Comparison of ENCODE assay signal across 9 cellular contexts in genomic region chr19:13037161-13037560, GRCh38. TPM values are rescaled to one million over a fixed set of nuclear protein-coding genes. Genes with fewer than 3 reads are reported as not detected.
DNase-seq lines count a peak whose midpoint lies in the region; ATAC-seq and TF ChIP-seq lines count a peak whose summit lies in the region.
"Had no signal": no experiment of that assay in that cellular context is flagged by ENCODE, and none has a peak within 500 bp of the region (broad histone marks: within the 10 kb centered on the region; RNA-seq: fewer than 3 reads in every experiment).

No MANE protein-coding gene starts in this region.

- H3K9ac ChIP-seq in muscle layer of colon (ENCODE audit: low read length), result no peak overlapping the region

- H3K4me1 ChIP-seq in muscle layer of colon (ENCODE audit: insufficient read depth, low read length), result peaks cover 91% of the 10 kb centered on the region

- no peak for DNase-seq in natural killer cell treated with Interleukin-12 subunit alpha and Interleukin-12 subunit beta and Interleukin-15 and Interleukin-18, amount 100 ng/mL, for 72 hours (ENCODE audit: low spot score)
- no peak for DNase-seq in natural killer cell
- peak; percentile 84 to 95 for DNase-seq in cardiac fibroblast (ENCODE audit: low read depth in 2 of 2)
- no peak for DNase-seq in cerebellar cortex (ENCODE audit: low spot score)

- ATAC-seq in natural killer cell treated with Interleukin-12 subunit alpha and Interleukin-12 subunit beta and Interleukin-15 and Interleukin-18, amount 100 ng/mL, for 72 hours, result peak in 1 of 2 donors; percentile 72
- no peak for ATAC-seq in natural killer cell
- ATAC-seq in GM21390 (IDR thresholded peaks at IDR 0.05; ENCODE audit: unreplicated experiment), result no peak
- no peak for ATAC-seq in GM18868 (IDR thresholded peaks at IDR 0.05; ENCODE audit: unreplicated experiment)
- ATAC-seq in HG03175 (IDR thresholded peaks at IDR 0.05; ENCODE audit: unreplicated experiment), result no peak

- H3K27ac ChIP-seq in muscle layer of colon (ENCODE audit: low read depth, low read length), result peak overlapping the region; percentile 85

- H3K4me3 ChIP-seq in cardiac fibroblast (replicated peaks in 1 of 2; ENCODE audit: low read depth in 2 of 2, low read length in 2 of 2) (no peak overlapping the region), muscle layer of colon (ENCODE audit: low read depth in 1 of 2, low read length in 2 of 2) (peak overlapping the region in 1 of 2 donors; percentile 26)

- no peaks in the 10 kb centered on the region for H3K9me3 ChIP-seq in muscle layer of colon (ENCODE audit: low read length)

- no peaks in the 10 kb centered on the region for H3K27me3 ChIP-seq in muscle layer of colon (ENCODE audit: control insufficient read depth in 1 of 2, insufficient read depth in 2 of 2, low read length in 2 of 2)

- intact Hi-C loops in natural killer cell (cut with micrococcal nuclease), result no loop called here

- peaks cover 11 to 21% of the 10 kb centered on the region in 2 donors for H3K4me1 Mint-ChIP-seq in natural killer cell treated with Interleukin-12 subunit alpha and Interleukin-12 subunit beta and Interleukin-15 and Interleukin-18, amount 100 ng/mL, for 72 hours (ENCODE audit: low read depth in 2 of 2)
- peaks cover 7 to 11% of the 10 kb centered on the region in 2 donors for H3K4me1 Mint-ChIP-seq in natural killer cell

- no peaks in the 10 kb centered on the region for H3K9me3 Mint-ChIP-seq in natural killer cell treated with Interleukin-12 subunit alpha and Interleukin-12 subunit beta and Interleukin-15 and Interleukin-18, amount 100 ng/mL, for 72 hours
- no peaks in the 10 kb centered on the region for H3K9me3 Mint-ChIP-seq in natural killer cell

- H3K36me3 Mint-ChIP-seq in natural killer cell treated with Interleukin-12 subunit alpha and Interleukin-12 subunit beta and Interleukin-15 and Interleukin-18, amount 100 ng/mL, for 72 hours, result no peaks in the 10 kb centered on the region
- H3K36me3 Mint-ChIP-seq in natural killer cell, result no peaks in the 10 kb centered on the region
- H3K36me3 Mint-ChIP-seq: CD14-positive monocyte had no signal

- H3K36me3 ChIP-seq in muscle layer of colon (ENCODE audit: insufficient read depth, low read length), result no peaks in the 10 kb centered on the region

- no peak for TF ChIP-seq CTCF in natural killer cell (IDR thresholded peaks at IDR 0.05)
- no peak for TF ChIP-seq CTCF in cardiac fibroblast (IDR thresholded peaks at IDR 0.05; ENCODE audit: low read depth, low read length)

- H3K27me3 Mint-ChIP-seq in natural killer cell treated with Interleukin-12 subunit alpha and Interleukin-12 subunit beta and Interleukin-15 and Interleukin-18, amount 100 ng/mL, for 72 hours, result peaks cover 0 to 10% of the 10 kb centered on the region in 2 donors
- H3K27me3 Mint-ChIP-seq in natural killer cell (ENCODE audit: low read depth in 2 of 2), result peaks cover 0 to 6% of the 10 kb centered on the region in 2 donors

- peak overlapping the region; percentile 22 for H3K4me3 Mint-ChIP-seq in natural killer cell treated with Interleukin-12 subunit alpha and Interleukin-12 subunit beta and Interleukin-15 and Interleukin-18, amount 100 ng/mL, for 72 hours
- no peak overlapping the region for H3K4me3 Mint-ChIP-seq in natural killer cell
- H3K4me3 Mint-ChIP-seq: CD14-positive monocyte had no signal

- H3K27ac Mint-ChIP-seq in natural killer cell treated with Interleukin-12 subunit alpha and Interleukin-12 subunit beta and Interleukin-15 and Interleukin-18, amount 100 ng/mL, for 72 hours, result no peak overlapping the region
- H3K27ac Mint-ChIP-seq in natural killer cell, result no peak overlapping the region
- H3K27ac Mint-ChIP-seq: CD14-positive monocyte had no signal

RNA-seq across cellular contexts. Expression of gene NFIX, which starts 41.9 kb away (rescaled TPM):
- under 1 TPM; 0.31 to 0.89 TPM for total RNA-seq in natural killer cell treated with Interleukin-12 subunit alpha and Interleukin-12 subunit beta and Interleukin-15 and Interleukin-18, amount 100 ng/mL, for 72 hours
- total RNA-seq in natural killer cell, result 1 to 10 TPM in 2 of 3 donors, under 1 TPM in 1; 0.61 to 2.1 (median 1.3) TPM

Comparison
In these comparisons a context has a peak if more than half of its experiments do, and no peak if none do; other contexts are left out.
1. DNase-seq: peak in cardiac fibroblast (2 of 2); none in natural killer cell treated with Interleukin-12 subunit alpha and Interleukin-12 subunit beta and Interleukin-15 and Interleukin-18, amount 100 ng/mL, for 72 hours (single experiment), natural killer cell (single experiment) and cerebellar cortex (single experiment).